Comparison of ENCODE assay signal across 9 cellular contexts in genomic region chr22:38398181-38398608, GRCh38. TPM values are rescaled to one million over a fixed set of nuclear protein-coding genes. Genes with fewer than 3 reads are reported as not detected.
A peak's percentile ranks its signal among the peaks of the same experiment; 100 is the strongest.
DNase-seq lines count a peak whose midpoint lies in the region; ATAC-seq and TF ChIP-seq lines count a peak whose summit lies in the region.
"Not testable (repeated sequence)": the region's sequence is repeated elsewhere in the genome, so short reads cannot be mapped to it uniquely, and the experiment has no call there.
"Had no signal": no experiment of that assay in that cellular context is flagged by ENCODE, and none has a peak within 500 bp of the region (broad histone marks: within the 10 kb centered on the region; RNA-seq: fewer than 3 reads in every experiment).

No MANE protein-coding gene starts in this region.

- H3K4me3 Mint-ChIP-seq in CD8-positive, alpha-beta T cell, result peak overlapping the region; percentile 77

- not testable (repeated sequence) for H3K4me1 ChIP-seq in CD8-positive, alpha-beta T cell (ENCODE audit: insufficient read depth, low read length)
- peaks cover 57% of the 10 kb centered on the region for H3K4me1 ChIP-seq in HUES48 (ENCODE audit: control insufficient read depth, insufficient read depth, low read length)
- peaks cover 0 to 40% (median 3%) of the 10 kb centered on the region in 3 donors for H3K4me1 ChIP-seq in esophagus squamous epithelium

- not testable (repeated sequence) for H3K36me3 Mint-ChIP-seq in CD8-positive, alpha-beta T cell

- H3K27me3 ChIP-seq in CD8-positive, alpha-beta T cell (ENCODE audit: insufficient read depth, low read length); HUES48 (ENCODE audit: control insufficient read depth, insufficient read depth, low read length): not testable (repeated sequence)
- peaks cover 0 to 39% (median 0%) of the 10 kb centered on the region in 4 donors for H3K27me3 ChIP-seq in esophagus squamous epithelium

- WGBS in esophagus squamous epithelium, 2 donors, result no CpG with 5 or more reads among the region's 48 CpGs

- ATAC-seq in CD8-positive, alpha-beta T cell, result peak; percentile 32
- ATAC-seq in GM21515 (IDR thresholded peaks at IDR 0.05; ENCODE audit: unreplicated experiment), result peak; percentile 16

- not testable (repeated sequence) for H3K9me3 ChIP-seq in CD8-positive, alpha-beta T cell (ENCODE audit: low read length); HUES48 (ENCODE audit: control insufficient read depth, insufficient read depth, low read length); esophagus squamous epithelium

- not testable (repeated sequence) for H3K27me3 Mint-ChIP-seq in CD8-positive, alpha-beta T cell (ENCODE audit: low read depth)

- POLR2A ChIA-PET in CD8-positive, alpha-beta T cell (lab: Charles Lee), result not testable (repeated sequence)

- H3K9me3 Mint-ChIP-seq in CD8-positive, alpha-beta T cell, result not testable (repeated sequence)

- H3K27ac Mint-ChIP-seq in CD8-positive, alpha-beta T cell, result not testable (repeated sequence)

- peak overlapping the region; percentile 41 for H3K4me3 ChIP-seq in CD8-positive, alpha-beta T cell (ENCODE audit: low read depth, low read length)
- peak overlapping the region; percentile 89; the same call in 1 of the 2 replicates for H3K4me3 ChIP-seq in HUES48 (ENCODE audit: low read depth, low read length)
- peak overlapping the region; percentile 82 to 97 (median 89) for H3K4me3 ChIP-seq in esophagus squamous epithelium

- not testable (repeated sequence) for TF ChIP-seq POLR2A in esophagus squamous epithelium (IDR thresholded peaks at IDR 0.05)

- intact Hi-C loops in CD8-positive, alpha-beta T cell (cut with DNase I, micrococcal nuclease), result loop anchor here (2.0 to 10.0 kb wide), 11 partner anchors 81 to 917 kb away; partner anchors contain the start of genes CSNK1E (in 2 of the 2), DDX17 (in 2 of the 2), DMC1 (in 2 of the 2) and TMEM184B (in 2 of the 2)
- intact Hi-C loops in esophagus squamous epithelium (cut with DNase I), result not testable (repeated sequence)

- H3K9ac ChIP-seq in HUES48 (ENCODE audit: low read depth, low read length), result peak overlapping the region; percentile 70; the same call in 1 of the 2 replicates

- H3K4me1 Mint-ChIP-seq in CD8-positive, alpha-beta T cell (ENCODE audit: low read depth), result peaks cover 22% of the 10 kb centered on the region

- CTCF ChIA-PET in CD8-positive, alpha-beta T cell (lab: Charles Lee), result not testable (repeated sequence)

- H3K27ac ChIP-seq in CD8-positive, alpha-beta T cell (ENCODE audit: low read depth, low read length), result not testable (repeated sequence)
- H3K27ac ChIP-seq in HUES48 (ENCODE audit: low read depth, low read length) (peak overlapping the region; percentile 95), esophagus squamous epithelium (peak overlapping the region; percentile 92 to 97 (median 96))

- not testable (repeated sequence) for H3K36me3 ChIP-seq in CD8-positive, alpha-beta T cell (ENCODE audit: insufficient read depth, low read length); HUES48 (ENCODE audit: control insufficient read depth, insufficient read depth, low read length); esophagus squamous epithelium

- peak in 4 of 7 experiments; percentile 11 to 45 (median 28) for DNase-seq in CD8-positive, alpha-beta T cell
- DNase-seq in RPMI7951 (ENCODE audit: low read depth) (peak; percentile 28), activated gamma-delta T cell treated with Interleukin-2 at 50 U/mL for 16 hours (peak; percentile 28), medulla oblongata (ENCODE audit: extremely low spot score) (peak; percentile 42)
- DNase-seq in esophagus squamous epithelium (lab: John Stamatoyannopoulos, UW), result not testable (repeated sequence)
- peak; percentile 36 for DNase-seq in stimulated activated CD4-positive, alpha-beta T cell treated with anti-CD3 and anti-CD28 coated beads, Interleukin-4, amount 100 ng/mL, for 24 hours

- not testable (repeated sequence) for TF ChIP-seq CTCF in CD8-positive, alpha-beta T cell (IDR thresholded peaks at IDR 0.05); esophagus squamous epithelium (IDR thresholded peaks at IDR 0.05)

RNA-seq across cellular contexts. Expression of gene KCNJ4, which starts 56.8 kb away (rescaled TPM):
- not detected for total RNA-seq in CD8-positive, alpha-beta T cell
- total RNA-seq in RPMI7951 (2014; rRNA removed; shearing (Covaris generic)), result under 0.01 TPM in 1 of 2 replicates, not detected in the other
- not detected for total RNA-seq in esophagus squamous epithelium
- total RNA-seq: activated CD8-positive, alpha-beta memory T cell treated with anti-CD3 and anti-CD28 coated beads for 36 hours had no signal
